ENCODE assay signal across 2 cellular contexts in genomic region chr2:38085998-38086698, GRCh38. TPM values are rescaled to one million over a fixed set of nuclear protein-coding genes. Genes with fewer than 3 reads are reported as not detected.
"Had no signal": no experiment of that assay in that cellular context is flagged by ENCODE, and none has a peak within 500 bp of the region (broad histone marks: within the 10 kb centered on the region; RNA-seq: fewer than 3 reads in every experiment).

No MANE protein-coding gene starts in this region.

RNA-seq across cellular contexts. Expression of gene CYP1B1, which starts 10.2 kb away (rescaled TPM):
- total RNA-seq: cardiac muscle cell, endothelial cell of umbilical vein had no signal
